16 cellular contexts compared by ENCODE assay signal in genomic region chr10:86169506-86170254, GRCh38.
"Had no signal": no experiment of that assay in that cellular context is flagged by ENCODE, and none has a peak within 500 bp of the region (broad histone marks: within the 10 kb centered on the region; RNA-seq: fewer than 3 reads in every experiment).

No MANE protein-coding gene starts in this region.

- H3K27ac Mint-ChIP-seq: activated CD4-positive, alpha-beta T cell treated with anti-CD3 and anti-CD28 coated beads for 36 hours; activated CD8-positive, alpha-beta T cell treated with anti-CD3 and anti-CD28 coated beads for 36 hours; activated T-cell treated with anti-CD3 and anti-CD28 coated beads, Interleukin-2, amount 50 U/mL, for 72 hours; nephron progenitor cell; stimulated activated effector memory CD8-positive, alpha-beta T cell treated with anti-CD3 and anti-CD28 coated beads, Interleukin-12 subunit alpha, Interleukin-12 subunit beta, amount 100 ng/mL, for 72 hours had no signal

- H3K9me3 Mint-ChIP-seq: activated CD8-positive, alpha-beta T cell treated with anti-CD3 and anti-CD28 coated beads for 36 hours; activated T-cell treated with anti-CD3 and anti-CD28 coated beads, Interleukin-2, amount 50 U/mL, for 72 hours; nephron progenitor cell; stimulated activated effector memory CD8-positive, alpha-beta T cell treated with anti-CD3 and anti-CD28 coated beads, Interleukin-12 subunit alpha, Interleukin-12 subunit beta, amount 100 ng/mL, for 72 hours had no signal

- H3K4me3 Mint-ChIP-seq: activated CD4-positive, alpha-beta T cell treated with anti-CD3 and anti-CD28 coated beads for 36 hours; activated CD8-positive, alpha-beta T cell treated with anti-CD3 and anti-CD28 coated beads for 36 hours; activated T-cell treated with anti-CD3 and anti-CD28 coated beads, Interleukin-2, amount 50 U/mL, for 72 hours; nephron progenitor cell; stimulated activated effector memory CD8-positive, alpha-beta T cell treated with anti-CD3 and anti-CD28 coated beads, Interleukin-12 subunit alpha, Interleukin-12 subunit beta, amount 100 ng/mL, for 72 hours had no signal

- H3K36me3 ChIP-seq: right lobe of liver, tibial nerve had no signal

- H3K27ac ChIP-seq: epithelial cell of prostate, psoas muscle, right lobe of liver, tibial nerve, VCaP had no signal

- H3K36me3 Mint-ChIP-seq: stimulated activated effector memory CD8-positive, alpha-beta T cell treated with anti-CD3 and anti-CD28 coated beads, Interleukin-12 subunit alpha, Interleukin-12 subunit beta, amount 100 ng/mL, for 72 hours had no signal

- ATAC-seq: activated CD4-positive, alpha-beta T cell treated with anti-CD3 and anti-CD28 coated beads for 36 hours; activated CD8-positive, alpha-beta T cell treated with anti-CD3 and anti-CD28 coated beads for 36 hours; activated T-cell treated with anti-CD3 and anti-CD28 coated beads, Interleukin-2, amount 50 U/mL, for 72 hours; psoas muscle had no signal

- DNase-seq: activated CD4-positive, alpha-beta T cell treated with anti-CD3 and anti-CD28 coated beads for 36 hours; activated CD8-positive, alpha-beta T cell treated with anti-CD3 and anti-CD28 coated beads for 36 hours; activated T-cell treated with anti-CD3 and anti-CD28 coated beads, Interleukin-2, amount 50 U/mL, for 72 hours; dermis blood vessel endothelial cell; foreskin melanocyte; kidney glomerular epithelial cell; mesendoderm; nephron progenitor cell; psoas muscle; right lobe of liver; stimulated activated CD4-positive, alpha-beta T cell treated with anti-CD3 and anti-CD28 coated beads, Interleukin-12 subunit alpha, Interleukin-12 subunit beta, amount 100 ng/mL, for 4 hours; stimulated activated CD4-positive, alpha-beta T cell treated with anti-CD3 and anti-CD28 coated beads, Interleukin-2, amount 100 ng/mL, for 24 hours had no signal

- H3K4me1 Mint-ChIP-seq: activated CD4-positive, alpha-beta T cell treated with anti-CD3 and anti-CD28 coated beads for 36 hours; stimulated activated effector memory CD8-positive, alpha-beta T cell treated with anti-CD3 and anti-CD28 coated beads, Interleukin-12 subunit alpha, Interleukin-12 subunit beta, amount 100 ng/mL, for 72 hours had no signal

- H3K27me3 Mint-ChIP-seq: activated CD4-positive, alpha-beta T cell treated with anti-CD3 and anti-CD28 coated beads for 36 hours had no signal

- H3K9me3 ChIP-seq: psoas muscle, right lobe of liver, tibial nerve had no signal

- H3K4me3 ChIP-seq: psoas muscle, right lobe of liver, tibial nerve had no signal

- H3K4me1 ChIP-seq: psoas muscle, tibial nerve had no signal

- H3K27me3 ChIP-seq: right lobe of liver, tibial nerve had no signal
